8 cellular contexts compared by ENCODE assay signal in genomic region chr15:49169880-49170597, GRCh38. TPM values are rescaled to one million over a fixed set of nuclear protein-coding genes. Genes with fewer than 3 reads are reported as not detected.
DNase-seq lines count a peak whose midpoint lies in the region; FAIRE-seq and TF ChIP-seq lines count a peak whose summit lies in the region.

Gene GALK2, plus strand, starts transcription at chr15:49170247. Its CDS starts 76 bp downstream, at chr15:49170323.

- no peak for TF ChIP-seq CTCF in Loucy (conservative IDR thresholded peaks at IDR 0.05; ENCODE audit: low read length)
- no peak for TF ChIP-seq CTCF in foreskin fibroblast (IDR thresholded peaks at IDR 0.05; ENCODE audit: low read depth, low read length)
- no peak for TF ChIP-seq CTCF in neural progenitor cell (IDR thresholded peaks at IDR 0.05)

- no peaks in the 10 kb centered on the region for H3K36me3 Mint-ChIP-seq in neural progenitor cell

- H3K9ac ChIP-seq in Loucy (ENCODE audit: low read depth, low read length, poor library complexity, severe bottlenecking) (peak within 1 kb of the TSS; percentile 88), neural progenitor cell (no peak within 1 kb of the TSS)

- H3K4me1 Mint-ChIP-seq in neural progenitor cell: peaks cover 11% of the 10 kb centered on the region

- no peak within 1 kb of the TSS for H3K27ac ChIP-seq in neural progenitor cell

- H3K36me3 ChIP-seq in Loucy (ENCODE audit: insufficient read depth, low read length): no peaks in the 10 kb centered on the region
- no peaks in the 10 kb centered on the region for H3K36me3 ChIP-seq in neural progenitor cell

- H3K4me3 ChIP-seq in Loucy (ENCODE audit: low read length, poor library complexity, severe bottlenecking): peak within 1 kb of the TSS; percentile 89
- H3K4me3 ChIP-seq in foreskin fibroblast (ENCODE audit: low read depth in 1 of 2, low read length in 2 of 2): peak within 1 kb of the TSS; percentile 64 to 85
- H3K4me3 ChIP-seq in neural progenitor cell: peak within 1 kb of the TSS; percentile 70

- no peaks in the 10 kb centered on the region for H3K27me3 Mint-ChIP-seq in neural progenitor cell (ENCODE audit: insufficient read depth, low read depth)

- H3K9me2 ChIP-seq in Loucy (replicated peaks; ENCODE audit: low read depth, low read length): no peaks in the 10 kb centered on the region

- DNase-seq in ELF-1 (ENCODE audit: low read depth, low spot score) (peak; percentile 96), H54 (ENCODE audit: insufficient read length, low spot score) (peak; percentile 59), SIG-M5 (lab: John Stamatoyannopoulos, UW) (peak; percentile 35), activated gamma-delta T cell treated with Interleukin-2 at 50 U/mL for 16 hours (peak; percentile 73), foreskin fibroblast (peak; percentile 76 to 89), neural progenitor cell (ENCODE audit: low spot score) (peak; percentile 90), stromal cell of bone marrow (ENCODE audit: low read depth) (peak; percentile 64)

- peak within 1 kb of the TSS; percentile 89 for H2AFZ ChIP-seq in Loucy (ENCODE audit: low read length)
- H2AFZ ChIP-seq in neural progenitor cell (replicated peaks): peak within 1 kb of the TSS; percentile 86

- H4K20me1 ChIP-seq in Loucy (ENCODE audit: insufficient read depth, low read length, poor library complexity, severe bottlenecking): no peaks in the 10 kb centered on the region
- H4K20me1 ChIP-seq in neural progenitor cell (ENCODE audit: low read depth): no peaks in the 10 kb centered on the region

- H3F3A ChIP-seq in Loucy (ENCODE audit: low read depth): no peaks in the 10 kb centered on the region
- no peaks in the 10 kb centered on the region for H3F3A ChIP-seq in neural progenitor cell (ENCODE audit: low read depth)

- peak; percentile 64 for FAIRE-seq in H54 (lab: Jason Lieb, UNC)

- peak within 1 kb of the TSS; percentile 80 for H3K4me2 ChIP-seq in Loucy (ENCODE audit: low read depth, low read length, poor library complexity, severe bottlenecking)
- peak within 1 kb of the TSS; percentile 82 for H3K4me2 ChIP-seq in neural progenitor cell

- H3K4me1 ChIP-seq in Loucy (ENCODE audit: insufficient read depth, low read length, poor library complexity, severe bottlenecking) (peaks cover 13% of the 10 kb centered on the region), neural progenitor cell (peaks cover 3% of the 10 kb centered on the region)

- no peaks in the 10 kb centered on the region for H3K9me3 Mint-ChIP-seq in neural progenitor cell

- peak within 1 kb of the TSS; percentile 94 for H3K4me3 Mint-ChIP-seq in neural progenitor cell

- H3K27ac Mint-ChIP-seq in neural progenitor cell: peak within 1 kb of the TSS; percentile 22

- H3K27me3 ChIP-seq in Loucy (ENCODE audit: insufficient read depth, low read length, poor library complexity, severe bottlenecking) (no peaks in the 10 kb centered on the region), neural progenitor cell (peaks cover 10% of the 10 kb centered on the region)

- peak; percentile 22; the same call in 1 of the 2 replicates for TF ChIP-seq POLR2A in H54 (IDR thresholded peaks at IDR 0.05; ENCODE audit: low read depth, low read length)

- H3K79me2 ChIP-seq in Loucy (ENCODE audit: insufficient read depth, low read length): peaks cover 31% of the 10 kb centered on the region
- H3K79me2 ChIP-seq in neural progenitor cell (ENCODE audit: low read depth): peaks cover 3% of the 10 kb centered on the region

- H3K9me3 ChIP-seq in Loucy (ENCODE audit: insufficient read depth, low read depth, low read length) (no peaks in the 10 kb centered on the region), neural progenitor cell (ENCODE audit: low read depth) (peaks cover 3% of the 10 kb centered on the region)

RNA-seq across cellular contexts. Expression of gene GALK2, which starts in this region (rescaled TPM):
- total RNA-seq in neural progenitor cell (ENCODE audit: low replicate concordance): 19.0 and 30.1 TPM in 2 replicates

Comparison
In these comparisons a context has a peak if more than half of its experiments do, and no peak if none do; other contexts are left out.
1. DNase-seq: peak in every context shown above with its lines; median percentile 96 in ELF-1; 90 in neural progenitor cell; 82 in foreskin fibroblast; 73 in activated gamma-delta T cell treated with Interleukin-2 at 50 U/mL for 16 hours; 64 in stromal cell of bone marrow; 59 in H54; 35 in SIG-M5.